In the genomic region with DNA sequence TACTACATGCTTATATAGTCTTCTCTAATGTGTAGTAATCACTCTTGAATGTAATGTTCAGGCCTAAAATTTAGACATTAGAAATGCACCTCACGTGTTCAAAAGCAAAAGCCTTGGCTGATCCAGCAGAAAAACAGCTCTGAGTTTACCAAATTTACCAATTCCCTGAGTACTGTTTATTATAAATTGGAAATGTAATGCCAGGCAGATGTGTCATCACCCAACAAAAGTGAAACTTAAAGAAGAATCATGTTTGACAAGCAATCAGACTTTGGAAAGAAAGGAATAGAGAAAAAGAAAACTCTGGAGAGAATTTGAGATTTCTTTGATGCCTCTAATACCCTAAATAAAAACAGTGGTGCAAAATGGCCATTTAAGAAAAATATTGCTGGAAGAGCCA, we compare ENCODE assay signal across 16 cellular contexts. TPM values are rescaled to one million over a fixed set of nuclear protein-coding genes. Genes with fewer than 3 reads are reported as not detected.
DNase-seq lines count a peak whose midpoint lies in the region; ATAC-seq, FAIRE-seq and TF ChIP-seq lines count a peak whose summit lies in the region.
"Had no signal": no experiment of that assay in that cellular context is flagged by ENCODE, and none has a peak within 500 bp of the region (broad histone marks: within the 10 kb centered on the region; RNA-seq: fewer than 3 reads in every experiment).

No MANE protein-coding gene starts in this region.

- H3K27ac Mint-ChIP-seq in HFFc6 (peak overlapping the region; percentile 56), astrocyte (ENCODE audit: unreplicated experiment) (peak overlapping the region; percentile 94)
- H3K27ac Mint-ChIP-seq: activated CD4-positive, alpha-beta T cell treated with anti-CD3 and anti-CD28 coated beads for 36 hours; H9 had no signal

- intact Hi-C loops in tibial artery (cut with DNase I; ENCODE audit: low total_unique reads) = loop anchor here (2.0 to 5.0 kb wide), 2 partner anchors 265 to 578 kb away; no protein-coding TSS in a partner anchor

- no peaks in the 10 kb centered on the region for H3K27me3 Mint-ChIP-seq in HFFc6 (ENCODE audit: insufficient read depth)
- no peaks in the 10 kb centered on the region for H3K27me3 Mint-ChIP-seq in astrocyte (ENCODE audit: low read depth, unreplicated experiment)

- H3K27ac ChIP-seq in astrocyte (ENCODE audit: low read depth, low read length) (no peak overlapping the region), tibial artery (peak overlapping the region; percentile 16 to 44)
- H3K27ac ChIP-seq: gastroesophageal sphincter, testis had no signal

- no peaks in the 10 kb centered on the region for H3K9me3 Mint-ChIP-seq in HFFc6
- peaks cover 2% of the 10 kb centered on the region for H3K9me3 Mint-ChIP-seq in astrocyte (ENCODE audit: unreplicated experiment)
- H3K9me3 Mint-ChIP-seq: H9 had no signal

- H3K9ac ChIP-seq in astrocyte (ENCODE audit: low read length) = peak overlapping the region; percentile 44

- H3K4me2 ChIP-seq in astrocyte (ENCODE audit: low read length) = peak overlapping the region; percentile 50

- TF ChIP-seq CTCF in HFFc6 (IDR thresholded peaks at IDR 0.05) (no peak), astrocyte (IDR thresholded peaks at IDR 0.05; ENCODE audit: insufficient read depth, low read depth, low read length) (no peak), tibial artery (IDR thresholded peaks at IDR 0.05) (no peak)

- H3K4me3 Mint-ChIP-seq in HFFc6 = peak overlapping the region; percentile 16
- H3K4me3 Mint-ChIP-seq in astrocyte (ENCODE audit: unreplicated experiment) = no peak overlapping the region
- H3K4me3 Mint-ChIP-seq: activated CD4-positive, alpha-beta T cell treated with anti-CD3 and anti-CD28 coated beads for 36 hours; H9 had no signal

- peaks cover 49% of the 10 kb centered on the region for H3K4me1 Mint-ChIP-seq in HFFc6 (ENCODE audit: low read depth)
- H3K4me1 Mint-ChIP-seq in astrocyte (ENCODE audit: low read depth, unreplicated experiment) = peaks cover 26% of the 10 kb centered on the region
- H3K4me1 Mint-ChIP-seq: activated CD4-positive, alpha-beta T cell treated with anti-CD3 and anti-CD28 coated beads for 36 hours had no signal

- DNase-seq in HFFc6 (no peak), astrocyte (ENCODE audit: low read depth) (no peak), fibroblast of the conjunctiva (ENCODE audit: low read depth) (peak; percentile 61), tibial artery (no peak), NCI-H82 (lab: John Stamatoyannopoulos, UW) (no peak)
- no peak for DNase-seq in activated CD4-positive, CD25-positive, alpha-beta regulatory T cell treated with anti-CD3 and anti-CD28 coated beads, Interleukin-2, amount 50 U/mL, for 72 hours
- DNase-seq: activated CD8-positive, alpha-beta memory T cell treated with anti-CD3 and anti-CD28 coated beads, Interleukin-2, amount 50 U/mL, for 48 hours; activated naive CD4-positive, alpha-beta T cell; H9; right cardiac atrium; stimulated activated CD4-positive, alpha-beta T cell treated with anti-CD3 and anti-CD28 coated beads, Interleukin-4, amount 100 ng/mL, for 1 hour had no signal

- no peak overlapping the region for H2AFZ ChIP-seq in astrocyte (ENCODE audit: low read depth, low read length)

- H4K20me1 ChIP-seq in astrocyte (ENCODE audit: insufficient read depth, low read length) = no peaks in the 10 kb centered on the region

- peaks cover 4% of the 10 kb centered on the region for H3K4me1 ChIP-seq in astrocyte (ENCODE audit: insufficient read depth, low read length)
- H3K4me1 ChIP-seq in tibial artery = peaks cover 0 to 31% (median 5%) of the 10 kb centered on the region in 4 donors
- H3K4me1 ChIP-seq: gastroesophageal sphincter, testis had no signal

- H3K27me3 ChIP-seq in astrocyte (ENCODE audit: insufficient read depth, low read length) (no peaks in the 10 kb centered on the region), tibial artery (no peaks in the 10 kb centered on the region)
- H3K27me3 ChIP-seq: testis had no signal

- H3K36me3 Mint-ChIP-seq in HFFc6 (ENCODE audit: low read depth) = no peaks in the 10 kb centered on the region
- H3K36me3 Mint-ChIP-seq in astrocyte (ENCODE audit: low read depth, unreplicated experiment) = no peaks in the 10 kb centered on the region

- H3K36me3 ChIP-seq in astrocyte (ENCODE audit: insufficient read depth, low read length) (no peaks in the 10 kb centered on the region), tibial artery (no peaks in the 10 kb centered on the region)
- H3K36me3 ChIP-seq: gastroesophageal sphincter had no signal

- H3K4me3 ChIP-seq in astrocyte (ENCODE audit: insufficient read depth, low read depth, low read length) (no peak overlapping the region), tibial artery (no peak overlapping the region)
- H3K4me3 ChIP-seq: gastroesophageal sphincter, testis had no signal

- no peak for ATAC-seq in HG02610 (IDR thresholded peaks at IDR 0.05; ENCODE audit: unreplicated experiment)
- ATAC-seq: activated CD4-positive, alpha-beta T cell treated with anti-CD3 and anti-CD28 coated beads for 36 hours; Right ventricle myocardium inferior had no signal

- H3K9me3 ChIP-seq in astrocyte (ENCODE audit: insufficient read depth, low read depth, low read length) = no peaks in the 10 kb centered on the region
- H3K9me3 ChIP-seq in tibial artery = no peaks in the 10 kb centered on the region
- H3K9me3 ChIP-seq: gastroesophageal sphincter, testis had no signal

- no peak for FAIRE-seq in astrocyte (lab: Jason Lieb, UNC)

- H3K79me2 ChIP-seq in astrocyte (ENCODE audit: insufficient read depth, low read length) = no peaks in the 10 kb centered on the region

RNA-seq across cellular contexts. Expression of gene STRAP, which starts 26.5 kb away (rescaled TPM):
- 100 to 1,000 TPM; 179 to 208 (median 193) TPM for total RNA-seq in HFFc6 (2021; fragmentation: NEBNext Ultra II Directional; extraction: Animal tissue kit (Norgen Biotek cat#: 25700))
- 227 and 241 TPM in 2 replicates for total RNA-seq in astrocyte

RNA-seq across cellular contexts. Expression of gene DERA, which starts 55.5 kb away (rescaled TPM):
- total RNA-seq in HFFc6 (2021; fragmentation: NEBNext Ultra II Directional; extraction: Animal tissue kit (Norgen Biotek cat#: 25700)) = 10 to 100 TPM; 28.1 to 46.4 (median 36.3) TPM
- total RNA-seq in astrocyte = 30.0 and 40.1 TPM in 2 replicates
